In the genomic region with DNA sequence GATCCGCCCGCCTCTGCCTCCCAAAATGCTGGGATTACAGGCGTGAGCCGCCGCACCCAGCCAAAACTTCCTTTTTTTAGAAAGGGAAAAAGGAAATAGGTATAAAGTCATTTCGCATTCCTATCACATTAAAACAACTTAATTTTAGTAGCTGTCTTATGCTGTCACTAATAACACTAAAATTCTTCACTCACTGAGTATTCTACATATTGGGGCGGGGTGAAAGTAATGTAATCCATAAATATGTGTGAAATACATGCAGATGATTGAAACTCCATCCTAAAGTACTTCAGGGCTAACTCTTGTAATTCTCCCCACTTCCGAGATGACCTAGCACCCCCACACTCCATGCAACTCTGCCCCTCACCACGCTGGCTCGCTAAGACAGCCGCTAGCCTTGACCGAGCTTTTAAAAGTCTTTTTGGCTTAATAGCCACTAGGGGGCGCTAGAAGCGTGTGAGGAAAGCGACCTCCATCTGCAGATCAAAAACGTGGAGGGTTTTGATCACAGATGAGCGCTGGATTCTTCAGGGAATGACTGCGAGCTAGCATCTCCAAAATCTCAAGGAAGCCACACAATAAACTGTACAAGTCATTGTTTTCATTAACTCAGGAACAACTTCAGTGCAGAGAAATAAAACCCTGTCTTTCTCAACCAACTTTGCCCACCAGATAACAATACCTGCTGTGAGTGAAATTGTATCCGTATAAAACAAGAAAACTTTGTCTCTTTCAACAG, we compare ENCODE assay signal across 8 cellular contexts.
DNase-seq lines count a peak whose midpoint lies in the region; ATAC-seq and TF ChIP-seq lines count a peak whose summit lies in the region.

No MANE protein-coding gene starts in this region.

- H3K4me3 ChIP-seq in OCI-LY1 (ENCODE audit: low read depth, low read length, poor library complexity, severe bottlenecking): no peak overlapping the region
- H3K4me3 ChIP-seq in fibroblast of mammary gland (ENCODE audit: control insufficient read depth, low read depth, low read length): no peak overlapping the region
- no peak overlapping the region for H3K4me3 ChIP-seq in neural cell (ENCODE audit: low read length)
- H3K4me3 ChIP-seq in tibial nerve: no peak overlapping the region

- H2AFZ ChIP-seq in OCI-LY1 (ENCODE audit: low read length) (no peak overlapping the region), neural cell (ENCODE audit: low read depth, low read length) (no peak overlapping the region)

- H3F3A ChIP-seq in OCI-LY1 (ENCODE audit: insufficient read depth, low read length) (no peaks in the 10 kb centered on the region), neural cell (ENCODE audit: insufficient read depth, low read length, poor library complexity, severe bottlenecking) (no peaks in the 10 kb centered on the region)

- H3K9ac ChIP-seq in OCI-LY1 (ENCODE audit: low read length) (no peak overlapping the region), neural cell (ENCODE audit: low read length) (no peak overlapping the region)

- ATAC-seq in GM21423 (IDR thresholded peaks at IDR 0.05; ENCODE audit: unreplicated experiment): peak; percentile 84

- H3K27me3 ChIP-seq in OCI-LY1 (ENCODE audit: insufficient read depth, low read length) (no peaks in the 10 kb centered on the region), neural cell (ENCODE audit: insufficient read depth, low read depth, low read length) (no peaks in the 10 kb centered on the region), tibial nerve (no peaks in the 10 kb centered on the region)

- TF ChIP-seq POLR2A in tibial nerve (IDR thresholded peaks at IDR 0.05): no peak

- TF ChIP-seq EP300 in neural cell (conservative IDR thresholded peaks at IDR 0.05; ENCODE audit: poor library complexity, severe bottlenecking) (no peak), tibial nerve (IDR thresholded peaks at IDR 0.05) (no peak)

- H3K4me1 ChIP-seq in OCI-LY1 (ENCODE audit: insufficient read depth, low read length, severe bottlenecking) (no peaks in the 10 kb centered on the region), tibial nerve (peaks cover 0 to 7% (median 0%) of the 10 kb centered on the region in 4 donors)

- no peaks in the 10 kb centered on the region for H3K9me3 ChIP-seq in OCI-LY1 (ENCODE audit: low read length)
- H3K9me3 ChIP-seq in neural cell (ENCODE audit: low read length): no peaks in the 10 kb centered on the region
- no peaks in the 10 kb centered on the region for H3K9me3 ChIP-seq in tibial nerve

- H3K4me2 ChIP-seq in OCI-LY1 (ENCODE audit: low read length) (no peak overlapping the region), neural cell (ENCODE audit: low read length) (no peak overlapping the region)

- DNase-seq in DMS 273 treated with DMSO at 0.1 percent for 48 hours (lab: John Stamatoyannopoulos, UW) (peak; percentile 8), HuH-7.5 (ENCODE audit: low spot score) (peak; percentile 59), activated T-cell treated with anti-CD3 and anti-CD28 coated beads for 4 hours (peak; percentile 30), fibroblast of mammary gland (ENCODE audit: low read depth) (peak; percentile 74), tibial nerve (ENCODE audit: low spot score in 2 of 2) (peak in 1 of 2 donors; percentile 54)

- H3K27ac ChIP-seq in OCI-LY1 (ENCODE audit: low read depth, low read length, poor library complexity, severe bottlenecking) (no peak overlapping the region), neural cell (ENCODE audit: low read length) (no peak overlapping the region), tibial nerve (no peak overlapping the region)

- H4K20me1 ChIP-seq in OCI-LY1 (ENCODE audit: insufficient read depth, low read length): no peaks in the 10 kb centered on the region
- no peaks in the 10 kb centered on the region for H4K20me1 ChIP-seq in neural cell (ENCODE audit: insufficient read depth)

- H3K79me2 ChIP-seq in OCI-LY1 (ENCODE audit: insufficient read depth, low read length): no peaks in the 10 kb centered on the region
- no peaks in the 10 kb centered on the region for H3K79me2 ChIP-seq in neural cell (replicated peaks; ENCODE audit: insufficient read depth, low read length)

- peak; percentile 94 for TF ChIP-seq RAD21 in neural cell (conservative IDR thresholded peaks at IDR 0.05)

- H3K9me2 ChIP-seq in OCI-LY1 (ENCODE audit: low read depth, low read length) (no peaks in the 10 kb centered on the region), neural cell (ENCODE audit: insufficient read depth, low read length) (no peaks in the 10 kb centered on the region)

- TF ChIP-seq CTCF in OCI-LY1 (IDR thresholded peaks at IDR 0.05; ENCODE audit: low read length) (peak; percentile 71), fibroblast of mammary gland (conservative IDR thresholded peaks at IDR 0.05; ENCODE audit: control insufficient read depth, insufficient read depth, low read depth, low read length) (peak; percentile 76), neural cell (IDR thresholded peaks at IDR 0.05; ENCODE audit: poor library complexity, severe bottlenecking) (peak; percentile 92), tibial nerve (IDR thresholded peaks at IDR 0.05) (peak; percentile 56 to 86 (median 73))

- H3K36me3 ChIP-seq in OCI-LY1 (ENCODE audit: insufficient read depth, low read length) (no peaks in the 10 kb centered on the region), neural cell (ENCODE audit: insufficient read depth, low read length) (no peaks in the 10 kb centered on the region), tibial nerve (no peaks in the 10 kb centered on the region)

- WGBS in tibial nerve, 2 donors: 34% methylated on average over 19 of the region's 19 CpGs

TF ChIP-seq in neural cell, 6 proteins besides CTCF, POLR2A, EP300 and RAD21:
- TF ChIP-seq POLR2AphosphoS5 (IDR thresholded peaks at IDR 0.05) (no peak), MXI1 (conservative IDR thresholded peaks at IDR 0.05; ENCODE audit: poor library complexity, severe bottlenecking) (peak; percentile 54), SMC3 (conservative IDR thresholded peaks at IDR 0.05; ENCODE audit: poor library complexity) (peak; percentile 93)
